ENCODE assay signal across 21 cellular contexts in genomic region chr12:131720241-131720640, GRCh38.
"Had no signal": no experiment of that assay in that cellular context is flagged by ENCODE, and none has a peak within 500 bp of the region (broad histone marks: within the 10 kb centered on the region; RNA-seq: fewer than 3 reads in every experiment).

No MANE protein-coding gene starts in this region.

- H3K4me3 ChIP-seq: cardiac muscle cell, hepatocyte, stomach, testis, upper lobe of right lung had no signal

- H3K4me1 ChIP-seq: testis, upper lobe of right lung had no signal

- DNase-seq: activated CD4-positive, alpha-beta T cell treated with anti-CD3 and anti-CD28 coated beads for 48 hours; activated CD8-positive, alpha-beta memory T cell treated with anti-CD3 and anti-CD28 coated beads, Interleukin-2, amount 50 U/mL, for 4 hours; activated CD8-positive, alpha-beta T cell treated with anti-CD3 and anti-CD28 coated beads, Interleukin-2, amount 10 ng/mL, durations not matched to agents 7 days and 5 days; activated gamma-delta T cell treated with Interleukin-2 at 50 U/mL for 16 hours; activated naive CD8-positive, alpha-beta T cell treated with anti-CD3 and anti-CD28 coated beads, Interleukin-2, amount 50 U/mL, for 24 hours; aorta; erythroblast; kidney; nephron progenitor cell; occipital lobe; right cardiac atrium; small intestine; stimulated activated CD4-positive, alpha-beta T cell treated with anti-CD3 and anti-CD28 coated beads, Interleukin-4, amount 100 ng/mL, for 4 hours; stimulated activated CD8-positive, alpha-beta memory T cell treated with anti-CD3 and anti-CD28 coated beads, Interleukin-4, amount 100 ng/mL, for 48 hours; stomach; testis; upper lobe of right lung had no signal

- H3K27ac Mint-ChIP-seq: progenitor cell of endocrine pancreas; T-helper 1 cell treated with Interleukin-12 subunit alpha and Interleukin-12 subunit beta and Interleukin-4 antibody, amounts not matched to agents 30 μg/mL and 1 μg/mL, for 36 hours had no signal

- H3K27me3 ChIP-seq: cardiac muscle cell, hepatocyte, stomach, testis, upper lobe of right lung had no signal

- H3K9me3 Mint-ChIP-seq: activated naive CD8-positive, alpha-beta T cell treated with anti-CD3 and anti-CD28 coated beads, Interleukin-2, amount 50 U/mL, for 24 hours; nephron progenitor cell; T-helper 1 cell treated with Interleukin-12 subunit alpha and Interleukin-12 subunit beta and Interleukin-4 antibody, amounts not matched to agents 30 μg/mL and 1 μg/mL, for 36 hours had no signal

- H3K4me1 Mint-ChIP-seq: nephron progenitor cell had no signal

- H3K27ac ChIP-seq: cardiac muscle cell, hepatocyte, stomach, testis, upper lobe of right lung had no signal

- H3K27me3 Mint-ChIP-seq: activated naive CD8-positive, alpha-beta T cell treated with anti-CD3 and anti-CD28 coated beads, Interleukin-2, amount 50 U/mL, for 24 hours; progenitor cell of endocrine pancreas had no signal

- H3K9me3 ChIP-seq: stomach, testis, upper lobe of right lung had no signal

- ATAC-seq: activated CD8-positive, alpha-beta T cell treated with anti-CD3 and anti-CD28 coated beads, Interleukin-2, amount 10 ng/mL, durations not matched to agents 7 days and 5 days; activated naive CD8-positive, alpha-beta T cell treated with anti-CD3 and anti-CD28 coated beads, Interleukin-2, amount 50 U/mL, for 24 hours; right cardiac atrium; upper lobe of right lung had no signal

- H3K4me3 Mint-ChIP-seq: activated CD8-positive, alpha-beta T cell treated with anti-CD3 and anti-CD28 coated beads, Interleukin-2, amount 10 ng/mL, durations not matched to agents 7 days and 5 days; activated naive CD8-positive, alpha-beta T cell treated with anti-CD3 and anti-CD28 coated beads, Interleukin-2, amount 50 U/mL, for 24 hours; nephron progenitor cell; T-helper 1 cell treated with Interleukin-12 subunit alpha and Interleukin-12 subunit beta and Interleukin-4 antibody, amounts not matched to agents 30 μg/mL and 1 μg/mL, for 36 hours had no signal
